In the genomic region with DNA sequence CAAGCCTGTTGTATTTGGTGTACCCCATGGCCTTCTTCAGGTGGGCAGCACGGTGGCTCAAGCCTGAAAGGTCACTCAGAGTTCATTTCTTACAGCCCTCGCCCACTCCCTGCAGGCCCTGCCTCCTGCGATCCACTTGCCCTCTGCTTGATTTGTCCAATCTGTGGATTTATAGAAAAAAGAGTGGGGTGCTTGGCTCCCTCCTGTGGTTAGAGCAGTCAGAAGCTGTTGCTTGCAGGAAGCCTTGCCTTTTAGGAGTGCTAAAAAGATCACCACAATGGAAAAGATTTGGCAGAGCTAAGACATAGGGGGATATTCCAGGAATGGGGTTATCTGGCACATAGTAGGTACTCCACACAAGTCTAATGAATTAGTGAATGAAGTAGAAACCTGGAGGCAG, we compare ENCODE assay signal across 2 cellular contexts.
TF ChIP-seq lines count a peak whose summit lies in the region.

No MANE protein-coding gene starts in this region.

TF ChIP-seq in HEK293, 187 proteins besides CTCF, POLR2A, EP300 and RAD21 (continued from another document):
- TF ChIP-seq GLI2 (tag by site-specific recombination; IDR thresholded peaks at IDR 0.05; ENCODE audit: borderline replicate concordance, low read depth) (no peak), ZFP41 (tag by site-specific recombination; IDR thresholded peaks at IDR 0.05; ENCODE audit: borderline replicate concordance) (no peak), ZNF791 (tag by site-specific recombination; IDR thresholded peaks at IDR 0.05) (no peak), ZNF776 (tag by site-specific recombination; IDR thresholded peaks at IDR 0.05; ENCODE audit: borderline replicate concordance) (no peak), ZNF146 (tag by site-specific recombination; IDR thresholded peaks at IDR 0.05) (no peak)
- TF ChIP-seq, protein P1, sequence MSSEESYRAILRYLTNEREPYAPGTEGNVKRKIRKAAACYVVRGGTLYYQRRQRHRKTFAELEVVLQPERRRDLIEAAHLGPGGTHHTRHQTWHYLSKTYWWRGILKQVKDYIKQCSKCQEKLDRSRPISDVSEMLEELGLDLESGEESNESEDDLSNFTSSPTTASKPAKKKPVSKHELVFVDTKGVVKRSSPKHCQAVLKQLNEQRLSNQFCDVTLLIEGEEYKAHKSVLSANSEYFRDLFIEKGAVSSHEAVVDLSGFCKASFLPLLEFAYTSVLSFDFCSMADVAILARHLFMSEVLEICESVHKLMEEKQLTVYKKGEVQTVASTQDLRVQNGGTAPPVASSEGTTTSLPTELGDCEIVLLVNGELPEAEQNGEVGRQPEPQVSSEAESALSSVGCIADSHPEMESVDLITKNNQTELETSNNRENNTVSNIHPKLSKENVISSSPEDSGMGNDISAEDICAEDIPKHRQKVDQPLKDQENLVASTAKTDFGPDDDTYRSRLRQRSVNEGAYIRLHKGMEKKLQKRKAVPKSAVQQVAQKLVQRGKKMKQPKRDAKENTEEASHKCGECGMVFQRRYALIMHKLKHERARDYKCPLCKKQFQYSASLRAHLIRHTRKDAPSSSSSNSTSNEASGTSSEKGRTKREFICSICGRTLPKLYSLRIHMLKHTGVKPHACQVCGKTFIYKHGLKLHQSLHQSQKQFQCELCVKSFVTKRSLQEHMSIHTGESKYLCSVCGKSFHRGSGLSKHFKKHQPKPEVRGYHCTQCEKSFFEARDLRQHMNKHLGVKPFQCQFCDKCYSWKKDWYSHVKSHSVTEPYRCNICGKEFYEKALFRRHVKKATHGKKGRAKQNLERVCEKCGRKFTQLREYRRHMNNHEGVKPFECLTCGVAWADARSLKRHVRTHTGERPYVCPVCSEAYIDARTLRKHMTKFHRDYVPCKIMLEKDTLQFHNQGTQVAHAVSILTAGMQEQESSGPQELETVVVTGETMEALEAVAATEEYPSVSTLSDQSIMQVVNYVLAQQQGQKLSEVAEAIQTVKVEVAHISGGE (tag by site-specific recombination; conservative IDR thresholded peaks at IDR 0.05; ENCODE audit: low read depth) = no peak

TF ChIP-seq in WTC11, 78 proteins besides CTCF, POLR2A, EP300 and RAD21 (continued from another document):
- TF ChIP-seq ARID4B (CRISPR knock-in tag; IDR thresholded peaks at IDR 0.05; ENCODE audit: borderline replicate concordance) = no peak
- no peak for TF ChIP-seq ZNF671 (CRISPR knock-in tag; IDR thresholded peaks at IDR 0.05)
- TF ChIP-seq ZSCAN18 (CRISPR knock-in tag; IDR thresholded peaks at IDR 0.05) = no peak
- TF ChIP-seq, protein P2, sequence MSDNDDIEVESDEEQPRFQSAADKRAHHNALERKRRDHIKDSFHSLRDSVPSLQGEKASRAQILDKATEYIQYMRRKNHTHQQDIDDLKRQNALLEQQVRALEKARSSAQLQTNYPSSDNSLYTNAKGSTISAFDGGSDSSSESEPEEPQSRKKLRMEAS (CRISPR knock-in tag; IDR thresholded peaks at IDR 0.05) = no peak
- no peak for TF ChIP-seq USF1 (CRISPR knock-in tag; IDR thresholded peaks at IDR 0.05)
- TF ChIP-seq, protein P3, sequence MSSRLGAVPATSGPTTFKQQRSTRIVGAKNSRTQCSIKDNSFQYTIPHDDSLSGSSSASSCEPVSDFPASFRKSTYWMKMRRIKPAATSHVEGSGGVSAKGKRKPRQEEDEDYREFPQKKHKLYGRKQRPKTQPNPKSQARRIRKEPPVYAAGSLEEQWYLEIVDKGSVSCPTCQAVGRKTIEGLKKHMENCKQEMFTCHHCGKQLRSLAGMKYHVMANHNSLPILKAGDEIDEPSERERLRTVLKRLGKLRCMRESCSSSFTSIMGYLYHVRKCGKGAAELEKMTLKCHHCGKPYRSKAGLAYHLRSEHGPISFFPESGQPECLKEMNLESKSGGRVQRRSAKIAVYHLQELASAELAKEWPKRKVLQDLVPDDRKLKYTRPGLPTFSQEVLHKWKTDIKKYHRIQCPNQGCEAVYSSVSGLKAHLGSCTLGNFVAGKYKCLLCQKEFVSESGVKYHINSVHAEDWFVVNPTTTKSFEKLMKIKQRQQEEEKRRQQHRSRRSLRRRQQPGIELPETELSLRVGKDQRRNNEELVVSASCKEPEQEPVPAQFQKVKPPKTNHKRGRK (CRISPR knock-in tag; IDR thresholded peaks at IDR 0.05; ENCODE audit: borderline replicate concordance) = no peak
- TF ChIP-seq SP1 (CRISPR knock-in tag; conservative IDR thresholded peaks at IDR 0.05) = no peak
TF ChIP-seq in WTC11: peak in this region for 0.
